ENCODE assay signal across 24 cellular contexts in the genomic region with DNA sequence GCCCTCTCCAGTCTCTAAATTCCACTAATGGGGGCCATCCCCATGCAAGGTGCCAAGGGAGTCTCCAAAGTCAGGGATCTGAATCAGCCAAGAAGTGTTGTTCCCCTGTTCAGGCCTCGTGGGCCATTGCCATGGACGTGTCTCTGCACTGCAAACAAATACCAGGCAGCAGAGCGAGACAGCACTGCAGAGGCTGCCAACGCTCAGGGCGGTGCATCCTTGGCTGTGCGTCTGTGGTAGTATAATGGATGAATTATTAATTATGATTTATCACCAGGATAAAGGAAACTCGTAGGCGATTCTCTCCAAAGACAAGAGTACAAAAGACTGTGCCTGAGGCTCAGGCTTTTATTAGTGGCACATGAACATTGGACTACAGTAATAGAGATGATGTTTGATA.
A peak's percentile ranks its signal among the peaks of the same experiment; 100 is the strongest.
DNase-seq lines count a peak whose midpoint lies in the region; ATAC-seq, FAIRE-seq and TF ChIP-seq lines count a peak whose summit lies in the region.
"Had no signal": no experiment of that assay in that cellular context is flagged by ENCODE, and none has a peak within 500 bp of the region (broad histone marks: within the 10 kb centered on the region; RNA-seq: fewer than 3 reads in every experiment).

No MANE protein-coding gene starts in this region.

- ATAC-seq in HG02885 (IDR thresholded peaks at IDR 0.05; ENCODE audit: poor library complexity, unreplicated experiment) (no peak), GM18517 (IDR thresholded peaks at IDR 0.05; ENCODE audit: unreplicated experiment) (no peak)
- ATAC-seq: gastrocnemius medialis, HCT116, Panc1 had no signal

- DNase-seq in DMS153 (lab: John Stamatoyannopoulos, UW): peak; percentile 31
- peak; percentile 15 for DNase-seq in NCI-H1092 treated with DMSO at 0.1 percent for 48 hours (lab: John Stamatoyannopoulos, UW)
- DNase-seq in ascending aorta (ENCODE audit: low spot score in 2 of 2): no peak
- DNase-seq in small intestine: peak; percentile 85
- no peak for DNase-seq in NCI-H2171 (lab: John Stamatoyannopoulos, UW)
- DNase-seq: activated CD4-positive, alpha-beta T cell treated with anti-CD3 and anti-CD28 coated beads, Interleukin-2, amount 50 U/mL, for 1 hour; activated naive CD4-positive, alpha-beta T cell treated with Interleukin-2 at 50 U/mL for 16 hours; anterior cingulate cortex; gastrocnemius medialis; naive B cell; NCI-H187; NCI-H748 treated with DMSO at 0.1 percent for 48 hours; stimulated activated CD4-positive, alpha-beta T cell treated with anti-CD3 and anti-CD28 coated beads, Interleukin-4, amount 100 ng/mL, for 4 hours; stimulated activated CD8-positive, alpha-beta memory T cell treated with anti-CD3 and anti-CD28 coated beads, Interleukin-4, amount 100 ng/mL, for 48 hours; testis had no signal

- H3K4me1 ChIP-seq in ascending aorta: no peaks in the 10 kb centered on the region
- no peaks in the 10 kb centered on the region for H3K4me1 ChIP-seq in small intestine (ENCODE audit: control insufficient read depth in 2 of 2, insufficient read depth in 1 of 2, low read depth in 1 of 2, low read length in 1 of 2)
- H3K4me1 ChIP-seq: BLaER1 treated with 17β-estradiol and CSF1 and Interleukin-3, amounts not matched to agents 10 nM and 100 nM; gastrocnemius medialis; testis had no signal

- H3K36me3 ChIP-seq in ascending aorta (no peaks in the 10 kb centered on the region), small intestine (ENCODE audit: control insufficient read depth in 2 of 2, insufficient read depth in 2 of 2, low read length in 2 of 2) (no peaks in the 10 kb centered on the region)
- H3K36me3 ChIP-seq: BLaER1 treated with 17β-estradiol and CSF1 and Interleukin-3, amounts not matched to agents 10 nM and 100 nM; gastrocnemius medialis had no signal

- peak overlapping the region; percentile 15 to 32 for H3K27ac ChIP-seq in ascending aorta
- H3K27ac ChIP-seq in small intestine (ENCODE audit: low read depth in 1 of 2, low read length in 1 of 2): peak overlapping the region in 1 of 2 donors; percentile 1
- H3K27ac ChIP-seq: BLaER1 treated with 17β-estradiol and CSF1 and Interleukin-3, amounts not matched to agents 10 nM and 100 nM; gastrocnemius medialis; testis had no signal

- TF ChIP-seq CTCF in ascending aorta (IDR thresholded peaks at IDR 0.05): no peak

- intact Hi-C loops in ascending aorta (cut with DNase I): no loop called here

- H3K9me3 ChIP-seq in ascending aorta (no peaks in the 10 kb centered on the region), small intestine (ENCODE audit: control insufficient read depth, low read depth) (no peaks in the 10 kb centered on the region)
- H3K9me3 ChIP-seq: testis had no signal

- FAIRE-seq in small intestine (lab: Jason Lieb, UNC): no peak
- FAIRE-seq: endometrium, TTC549 had no signal

- no peaks in the 10 kb centered on the region for H3K27me3 ChIP-seq in ascending aorta
- H3K27me3 ChIP-seq in small intestine (ENCODE audit: control insufficient read depth in 2 of 2, insufficient read depth in 2 of 2, low read length in 2 of 2): no peaks in the 10 kb centered on the region
- H3K27me3 ChIP-seq: BLaER1 treated with 17β-estradiol and CSF1 and Interleukin-3, amounts not matched to agents 10 nM and 100 nM; gastrocnemius medialis; testis had no signal

- H3K4me3 ChIP-seq in ascending aorta (no peak overlapping the region), small intestine (ENCODE audit: low read depth in 1 of 2, low read length in 2 of 2) (no peak overlapping the region)
- H3K4me3 ChIP-seq: BLaER1 treated with 17β-estradiol and CSF1 and Interleukin-3, amounts not matched to agents 10 nM and 100 nM; gastrocnemius medialis; lung; skin epidermis; testis had no signal

- 9 to 35% (median 30%) methylated on average over 8 of the region's 8 CpGs for WGBS in small intestine, 3 donors

Comparison
In these comparisons a context has a peak if more than half of its experiments do, and no peak if none do; other contexts are left out.
1. DNase-seq: peak in DMS153 (single experiment), NCI-H1092 treated with DMSO at 0.1 percent for 48 hours (single experiment) and small intestine (single experiment); none in ascending aorta (0 of 2) and NCI-H2171 (single experiment).